Comparison of ENCODE assay signal across 14 cellular contexts in genomic region chr11:22491826-22492225, GRCh38.
DNase-seq lines count a peak whose midpoint lies in the region; FAIRE-seq and TF ChIP-seq lines count a peak whose summit lies in the region.
"Had no signal": no experiment of that assay in that cellular context is flagged by ENCODE, and none has a peak within 500 bp of the region (broad histone marks: within the 10 kb centered on the region; RNA-seq: fewer than 3 reads in every experiment).

No MANE protein-coding gene starts in this region.

- no peak for TF ChIP-seq POLR2A in GM12891 (IDR thresholded peaks at IDR 0.05; ENCODE audit: low read depth, low read length)

- FAIRE-seq in GM12891 (lab: Jason Lieb, UNC): no peak

- 87 to 90% methylated on average over 10 to 11 of the region's 11 CpGs for WGBS in endodermal cell (ENCODE audit: insufficient coverage in 1 of 2, insufficient read length in 1 of 2), 2 experiments

- no peaks in the 10 kb centered on the region for H3K36me3 Mint-ChIP-seq in endodermal cell (ENCODE audit: low read depth)

- H3K4me1 ChIP-seq in endodermal cell (ENCODE audit: control insufficient read depth, insufficient read depth, low read length): no peaks in the 10 kb centered on the region
- H3K4me1 ChIP-seq: testis had no signal

- DNase-seq in DMS79 treated with DMSO at 0.1 percent for 48 hours (lab: John Stamatoyannopoulos, UW) (peak; percentile 72), NCI-H2227 (lab: John Stamatoyannopoulos, UW; ENCODE audit: unreplicated experiment) (peak; percentile 73), endodermal cell (no peak), pons (ENCODE audit: low spot score) (peak; percentile 26), GM12891 (ENCODE audit: insufficient read length, low spot score) (no peak), GM19238 (ENCODE audit: insufficient read length, low spot score) (no peak), NOMO-1 treated with dmso at 0.1 percent for 144 hours (lab: John Stamatoyannopoulos, UW; ENCODE audit: unreplicated experiment) (no peak), mucosa of gallbladder (ENCODE audit: low spot score) (no peak)
- DNase-seq: DMS53; HCEC 1CT; stimulated activated CD4-positive, alpha-beta T cell treated with anti-CD3 and anti-CD28 coated beads, Interleukin-4, amount 100 ng/mL, for 4 hours; testis had no signal

- no peak overlapping the region for H3K4me3 ChIP-seq in endodermal cell (ENCODE audit: low read length)
- H3K4me3 ChIP-seq: testis had no signal

- H3K4me3 Mint-ChIP-seq in endodermal cell: no peak overlapping the region

- H3K27ac ChIP-seq in endodermal cell (ENCODE audit: low read depth, low read length): peak overlapping the region; percentile 80
- H3K27ac ChIP-seq: neutrophil, testis, VCaP had no signal

- no peak overlapping the region for H3K27ac Mint-ChIP-seq in endodermal cell

- no peaks in the 10 kb centered on the region for H3K27me3 ChIP-seq in endodermal cell (ENCODE audit: control insufficient read depth, insufficient read depth, low read length, poor library complexity, severe bottlenecking)
- H3K27me3 ChIP-seq: neutrophil, testis had no signal

- H3K9ac ChIP-seq in endodermal cell (ENCODE audit: extremely low read depth, low read length, poor library complexity, severe bottlenecking): no peak overlapping the region

- TF ChIP-seq CTCF in endodermal cell (conservative IDR thresholded peaks at IDR 0.05): no peak

- no peaks in the 10 kb centered on the region for H3K9me3 Mint-ChIP-seq in endodermal cell

- H3K4me1 Mint-ChIP-seq in endodermal cell: peaks cover 2% of the 10 kb centered on the region

- no peaks in the 10 kb centered on the region for H3K27me3 Mint-ChIP-seq in endodermal cell (ENCODE audit: insufficient read depth)

- no peaks in the 10 kb centered on the region for H3K9me3 ChIP-seq in endodermal cell (ENCODE audit: control insufficient read depth, low read length)
- H3K9me3 ChIP-seq: neutrophil, testis had no signal

- H3K36me3 ChIP-seq in endodermal cell (ENCODE audit: control insufficient read depth, insufficient read depth, low read length): no peaks in the 10 kb centered on the region
- H3K36me3 ChIP-seq: neutrophil had no signal

TF ChIP-seq in GM12891, 5 proteins besides CTCF, POLR2A, EP300 and RAD21:
- TF ChIP-seq TAF1 (IDR thresholded peaks at IDR 0.05; ENCODE audit: low read depth, low read length) (no peak), PAX5 (IDR thresholded peaks at IDR 0.05; ENCODE audit: insufficient read depth, low read length, severe bottlenecking) (no peak), POU2F2 (IDR thresholded peaks at IDR 0.05; ENCODE audit: low read depth, low read length) (no peak), SPI1 (IDR thresholded peaks at IDR 0.05; ENCODE audit: low read depth, low read length) (no peak), POLR2AphosphoS5 (IDR thresholded peaks at IDR 0.05; ENCODE audit: low read depth, low read length) (no peak)

Comparison
In these comparisons a context has a peak if more than half of its experiments do, and no peak if none do; other contexts are left out.
1. DNase-seq: peak in DMS79 treated with DMSO at 0.1 percent for 48 hours (single experiment), NCI-H2227 (single experiment) and pons (single experiment); none in endodermal cell (single experiment), GM12891 (single experiment), GM19238 (single experiment), NOMO-1 treated with dmso at 0.1 percent for 144 hours (single experiment) and mucosa of gallbladder (single experiment).